Comparison of ENCODE assay signal across 11 cellular contexts in genomic region chr5:149666212-149666852, GRCh38.
DNase-seq lines count a peak whose midpoint lies in the region; ATAC-seq and TF ChIP-seq lines count a peak whose summit lies in the region.
"Had no signal": no experiment of that assay in that cellular context is flagged by ENCODE, and none has a peak within 500 bp of the region (broad histone marks: within the 10 kb centered on the region; RNA-seq: fewer than 3 reads in every experiment).

No MANE protein-coding gene starts in this region.

- H3K27ac ChIP-seq in right cardiac atrium (ENCODE audit: low read length) (no peak overlapping the region), upper lobe of left lung (peak overlapping the region in 1 of 4 donors; percentile 32)
- H3K27ac ChIP-seq: ovary had no signal

- H4K20me1 ChIP-seq in Loucy (ENCODE audit: insufficient read depth, low read length, poor library complexity, severe bottlenecking) = no peaks in the 10 kb centered on the region

- intact Hi-C loops in right cardiac atrium (cut with DNase I) = no loop called here

- no peak overlapping the region for H3K4me3 ChIP-seq in Loucy (ENCODE audit: low read length, poor library complexity, severe bottlenecking)
- H3K4me3 ChIP-seq in right cardiac atrium (ENCODE audit: low read length) = no peak overlapping the region
- no peak overlapping the region for H3K4me3 ChIP-seq in upper lobe of left lung
- H3K4me3 ChIP-seq: ovary had no signal

- no peak for TF ChIP-seq EP300 in upper lobe of left lung (IDR thresholded peaks at IDR 0.05)

- DNase-seq in amniotic epithelial cell (ENCODE audit: low read depth) = peak; percentile 46
- DNase-seq in right cardiac atrium = no peak
- peak in 1 of 2 donors; percentile 56 for DNase-seq in upper lobe of left lung
- DNase-seq in D341Med (ENCODE audit: low spot score) = no peak
- no peak for DNase-seq in superior temporal gyrus (ENCODE audit: extremely low spot score)
- DNase-seq: activated naive CD4-positive, alpha-beta T cell treated with anti-CD3 and anti-CD28 coated beads, Interleukin-2, amount 50 U/mL, for 16 hours; DMS79; NCI-H1048; ovary had no signal

- H2AFZ ChIP-seq in Loucy (ENCODE audit: low read length) = peak overlapping the region; percentile 0; the same call in 1 of the 2 replicates

- no peaks in the 10 kb centered on the region for H3K79me2 ChIP-seq in Loucy (ENCODE audit: insufficient read depth, low read length)

- H3K4me2 ChIP-seq in Loucy (ENCODE audit: low read depth, low read length, poor library complexity, severe bottlenecking) = no peak overlapping the region

- no peaks in the 10 kb centered on the region for H3K36me3 ChIP-seq in Loucy (ENCODE audit: insufficient read depth, low read length)
- no peaks in the 10 kb centered on the region for H3K36me3 ChIP-seq in upper lobe of left lung
- H3K36me3 ChIP-seq: ovary had no signal

- no peaks in the 10 kb centered on the region for H3F3A ChIP-seq in Loucy (ENCODE audit: low read depth)

- no peak overlapping the region for H3K9ac ChIP-seq in Loucy (ENCODE audit: low read depth, low read length, poor library complexity, severe bottlenecking)

- 59% methylated on average over 4 of the region's 4 CpGs for WGBS in right cardiac atrium
- WGBS in upper lobe of left lung, 2 donors = 76 to 78% methylated on average over 2 to 4 of the region's 4 CpGs

- no peak for TF ChIP-seq CTCF in Loucy (conservative IDR thresholded peaks at IDR 0.05; ENCODE audit: low read length)
- no peak for TF ChIP-seq CTCF in upper lobe of left lung (IDR thresholded peaks at IDR 0.05)

- no peaks in the 10 kb centered on the region for H3K9me2 ChIP-seq in Loucy (replicated peaks; ENCODE audit: low read depth, low read length)

- no peaks in the 10 kb centered on the region for H3K27me3 ChIP-seq in Loucy (ENCODE audit: insufficient read depth, low read length, poor library complexity, severe bottlenecking)
- H3K27me3 ChIP-seq in right cardiac atrium (ENCODE audit: control insufficient read depth, insufficient read depth) = no peaks in the 10 kb centered on the region
- H3K27me3 ChIP-seq in upper lobe of left lung = no peaks in the 10 kb centered on the region
- H3K27me3 ChIP-seq: ovary had no signal

- ATAC-seq in right cardiac atrium (peak; percentile 70 to 75), upper lobe of left lung (ENCODE audit: low FRiP score in 2 of 2) (peak; percentile 55 to 90), HG03196 (IDR thresholded peaks at IDR 0.05; ENCODE audit: unreplicated experiment) (no peak)

- H3K4me1 ChIP-seq in Loucy (ENCODE audit: insufficient read depth, low read length, poor library complexity, severe bottlenecking) = no peaks in the 10 kb centered on the region
- H3K4me1 ChIP-seq in right cardiac atrium (ENCODE audit: control insufficient read depth, insufficient read depth, low read length) = peaks cover 2% of the 10 kb centered on the region
- no peaks in the 10 kb centered on the region for H3K4me1 ChIP-seq in upper lobe of left lung

- H3K9me3 ChIP-seq in Loucy (ENCODE audit: insufficient read depth, low read depth, low read length) (no peaks in the 10 kb centered on the region), right cardiac atrium (ENCODE audit: control insufficient read depth, low read length) (no peaks in the 10 kb centered on the region), upper lobe of left lung (peaks cover 0 to 10% (median 4%) of the 10 kb centered on the region in 4 donors)
- H3K9me3 ChIP-seq: ovary had no signal

- TF ChIP-seq POLR2A in upper lobe of left lung (IDR thresholded peaks at IDR 0.05) = no peak
